In the genomic region with DNA sequence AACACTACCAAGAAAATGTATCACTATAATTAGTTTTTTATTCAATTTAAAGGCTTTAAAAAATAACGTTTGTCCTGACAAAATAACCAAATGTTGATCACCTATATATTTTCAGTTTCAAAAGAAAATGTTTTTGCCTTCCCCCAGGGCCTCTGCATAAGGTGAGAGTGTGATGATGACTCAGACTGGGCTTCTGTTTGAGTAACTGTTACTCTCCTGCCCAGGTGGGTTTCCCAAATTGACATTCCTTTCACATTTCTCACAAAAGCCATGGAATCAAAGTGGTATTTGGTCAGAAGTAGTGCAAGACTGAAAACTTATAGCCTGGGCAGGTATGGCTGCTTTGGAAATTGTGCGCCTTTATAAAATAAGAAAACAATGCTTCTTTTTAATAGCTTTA, we compare ENCODE assay signal across 1 cellular context.
TF ChIP-seq lines count a peak whose summit lies in the region.

No MANE protein-coding gene starts in this region.

TF ChIP-seq in WTC11, 78 proteins besides CTCF, POLR2A, EP300 and RAD21 (continued from another document):
- TF ChIP-seq, protein P1, sequence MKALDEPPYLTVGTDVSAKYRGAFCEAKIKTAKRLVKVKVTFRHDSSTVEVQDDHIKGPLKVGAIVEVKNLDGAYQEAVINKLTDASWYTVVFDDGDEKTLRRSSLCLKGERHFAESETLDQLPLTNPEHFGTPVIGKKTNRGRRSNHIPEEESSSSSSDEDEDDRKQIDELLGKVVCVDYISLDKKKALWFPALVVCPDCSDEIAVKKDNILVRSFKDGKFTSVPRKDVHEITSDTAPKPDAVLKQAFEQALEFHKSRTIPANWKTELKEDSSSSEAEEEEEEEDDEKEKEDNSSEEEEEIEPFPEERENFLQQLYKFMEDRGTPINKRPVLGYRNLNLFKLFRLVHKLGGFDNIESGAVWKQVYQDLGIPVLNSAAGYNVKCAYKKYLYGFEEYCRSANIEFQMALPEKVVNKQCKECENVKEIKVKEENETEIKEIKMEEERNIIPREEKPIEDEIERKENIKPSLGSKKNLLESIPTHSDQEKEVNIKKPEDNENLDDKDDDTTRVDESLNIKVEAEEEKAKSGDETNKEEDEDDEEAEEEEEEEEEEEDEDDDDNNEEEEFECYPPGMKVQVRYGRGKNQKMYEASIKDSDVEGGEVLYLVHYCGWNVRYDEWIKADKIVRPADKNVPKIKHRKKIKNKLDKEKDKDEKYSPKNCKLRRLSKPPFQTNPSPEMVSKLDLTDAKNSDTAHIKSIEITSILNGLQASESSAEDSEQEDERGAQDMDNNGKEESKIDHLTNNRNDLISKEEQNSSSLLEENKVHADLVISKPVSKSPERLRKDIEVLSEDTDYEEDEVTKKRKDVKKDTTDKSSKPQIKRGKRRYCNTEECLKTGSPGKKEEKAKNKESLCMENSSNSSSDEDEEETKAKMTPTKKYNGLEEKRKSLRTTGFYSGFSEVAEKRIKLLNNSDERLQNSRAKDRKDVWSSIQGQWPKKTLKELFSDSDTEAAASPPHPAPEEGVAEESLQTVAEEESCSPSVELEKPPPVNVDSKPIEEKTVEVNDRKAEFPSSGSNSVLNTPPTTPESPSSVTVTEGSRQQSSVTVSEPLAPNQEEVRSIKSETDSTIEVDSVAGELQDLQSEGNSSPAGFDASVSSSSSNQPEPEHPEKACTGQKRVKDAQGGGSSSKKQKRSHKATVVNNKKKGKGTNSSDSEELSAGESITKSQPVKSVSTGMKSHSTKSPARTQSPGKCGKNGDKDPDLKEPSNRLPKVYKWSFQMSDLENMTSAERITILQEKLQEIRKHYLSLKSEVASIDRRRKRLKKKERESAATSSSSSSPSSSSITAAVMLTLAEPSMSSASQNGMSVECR (CRISPR knock-in tag; IDR thresholded peaks at IDR 0.05; ENCODE audit: borderline replicate concordance): no peak
- no peak for TF ChIP-seq HMGA2 (CRISPR knock-in tag; IDR thresholded peaks at IDR 0.05)
